Comparison of ENCODE assay signal across 2 cellular contexts in genomic region chrY:16101815-16102214, GRCh38.
TF ChIP-seq lines count a peak whose summit lies in the region.

No MANE protein-coding gene starts in this region.

TF ChIP-seq in A549, 52 proteins besides CTCF, POLR2A, EP300 and RAD21:
- TF ChIP-seq BHLHE40 (IDR thresholded peaks at IDR 0.05; ENCODE audit: low read depth, low read length) (no peak), RARB (CRISPR knock-in tag; IDR thresholded peaks at IDR 0.05) (no peak), POLR2AphosphoS2 (conservative IDR thresholded peaks at IDR 0.05; ENCODE audit: low read length) (no peak), NFE2L2 (conservative IDR thresholded peaks at IDR 0.05; ENCODE audit: low read length) (no peak), EHF (CRISPR knock-in tag; IDR thresholded peaks at IDR 0.05) (no peak), ZNF302 (CRISPR knock-in tag; IDR thresholded peaks at IDR 0.05) (no peak), HOXB13 (CRISPR knock-in tag; IDR thresholded peaks at IDR 0.05; ENCODE audit: low read depth) (no peak), CHD2 (IDR thresholded peaks at IDR 0.05; ENCODE audit: low read length, partially characterized antibody) (no peak), ZSCAN20 (CRISPR knock-in tag; IDR thresholded peaks at IDR 0.05) (no peak), FOSB (CRISPR knock-in tag; IDR thresholded peaks at IDR 0.05) (no peak), RCOR1 (IDR thresholded peaks at IDR 0.05; ENCODE audit: low read depth, low read length) (no peak)
- TF ChIP-seq, protein P1, sequence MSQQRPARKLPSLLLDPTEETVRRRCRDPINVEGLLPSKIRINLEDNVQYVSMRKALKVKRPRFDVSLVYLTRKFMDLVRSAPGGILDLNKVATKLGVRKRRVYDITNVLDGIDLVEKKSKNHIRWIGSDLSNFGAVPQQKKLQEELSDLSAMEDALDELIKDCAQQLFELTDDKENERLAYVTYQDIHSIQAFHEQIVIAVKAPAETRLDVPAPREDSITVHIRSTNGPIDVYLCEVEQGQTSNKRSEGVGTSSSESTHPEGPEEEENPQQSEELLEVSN (IDR thresholded peaks at IDR 0.05; ENCODE audit: borderline replicate concordance, low read depth): no peak

TF ChIP-seq in WTC11, 78 proteins besides CTCF, POLR2A, EP300 and RAD21:
- TF ChIP-seq ELF4 (CRISPR knock-in tag; IDR thresholded peaks at IDR 0.05; ENCODE audit: low read depth): no peak
- TF ChIP-seq ZBTB21 (CRISPR knock-in tag; IDR thresholded peaks at IDR 0.05; ENCODE audit: borderline replicate concordance): no peak
- no peak for TF ChIP-seq MLX (CRISPR knock-in tag; IDR thresholded peaks at IDR 0.05)
- TF ChIP-seq MYBL2 (CRISPR knock-in tag; IDR thresholded peaks at IDR 0.05): no peak
- TF ChIP-seq FOXJ3 (CRISPR knock-in tag; IDR thresholded peaks at IDR 0.05; ENCODE audit: borderline replicate concordance): no peak
- no peak for TF ChIP-seq ZNF671 (CRISPR knock-in tag; IDR thresholded peaks at IDR 0.05)
- TF ChIP-seq ZNF281 (CRISPR knock-in tag; IDR thresholded peaks at IDR 0.05): no peak
- no peak for TF ChIP-seq NFE2L1 (CRISPR knock-in tag; IDR thresholded peaks at IDR 0.05)
- no peak for TF ChIP-seq PRDM15 (CRISPR knock-in tag; IDR thresholded peaks at IDR 0.05)
- TF ChIP-seq GRHL2 (CRISPR knock-in tag; IDR thresholded peaks at IDR 0.05; ENCODE audit: insufficient replicate concordance, severe bottlenecking): no peak
- no peak for TF ChIP-seq TP53 (CRISPR knock-in tag; IDR thresholded peaks at IDR 0.05)
- no peak for TF ChIP-seq SMAD4 (CRISPR knock-in tag; IDR thresholded peaks at IDR 0.05)
- no peak for TF ChIP-seq CDX4 (CRISPR knock-in tag; IDR thresholded peaks at IDR 0.05; ENCODE audit: borderline replicate concordance)
TF ChIP-seq in WTC11: peak in this region for 0.
